7 cellular contexts compared by ENCODE assay signal in the genomic region with DNA sequence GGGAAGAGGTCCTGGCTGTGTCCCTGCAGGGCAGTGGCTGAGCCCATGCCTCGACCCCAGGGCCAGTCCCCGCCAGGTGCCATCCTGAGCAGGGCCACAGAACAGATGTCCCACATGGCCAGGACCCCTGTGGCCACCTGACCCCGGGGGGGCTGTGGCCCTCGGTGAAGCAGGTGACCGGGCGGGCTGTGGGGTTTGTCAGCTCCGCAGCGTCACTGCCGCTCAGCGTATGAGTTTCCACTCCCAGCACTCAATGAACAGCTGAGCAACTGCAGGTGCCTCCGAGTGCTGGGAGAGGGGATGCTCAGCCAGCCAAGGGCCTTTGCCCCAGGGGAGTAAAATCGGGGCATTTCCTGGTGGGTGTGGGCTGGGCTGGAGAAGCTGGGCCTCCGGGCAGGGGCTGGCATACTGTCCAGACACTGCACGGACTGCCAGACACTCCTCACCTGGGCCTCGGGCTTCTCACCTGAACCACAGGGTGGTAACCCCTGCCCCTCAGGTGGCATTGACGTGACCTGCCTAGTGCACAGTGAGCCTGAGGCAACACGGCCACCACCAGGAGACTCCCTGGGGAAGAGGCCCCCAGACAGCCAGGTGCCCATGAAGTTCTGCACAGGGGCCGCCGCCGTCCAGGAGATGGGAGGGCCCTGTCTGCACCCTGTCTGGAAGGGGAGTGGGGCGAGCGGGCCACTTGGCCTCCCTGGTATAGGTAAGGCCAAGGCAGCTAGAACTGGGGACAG. TPM values are rescaled to one million over a fixed set of nuclear protein-coding genes. Genes with fewer than 3 reads are reported as not detected.
A peak's percentile ranks its signal among the peaks of the same experiment; 100 is the strongest.
DNase-seq lines count a peak whose midpoint lies in the region; ATAC-seq and TF ChIP-seq lines count a peak whose summit lies in the region.
"Not testable (repeated sequence)": the region's sequence is repeated elsewhere in the genome, so short reads cannot be mapped to it uniquely, and the experiment has no call there.

No MANE protein-coding gene starts in this region.

- POLR2A ChIA-PET in activated naive CD8-positive, alpha-beta T cell treated with anti-CD3 and anti-CD28 coated beads, Interleukin-2, amount 10 ng/mL, durations not matched to agents 7 days and 5 days (lab: Charles Lee), result not testable (repeated sequence)

- not testable (repeated sequence) for H3K27ac ChIP-seq in H9 (ENCODE audit: insufficient read length, low read depth, low read length); left lung

- not testable (repeated sequence) for H3K79me1 ChIP-seq in H9 (ENCODE audit: insufficient read depth, low read depth, low read length, poor library complexity, severe bottlenecking)

- H3K4me1 ChIP-seq in H9 (ENCODE audit: insufficient read depth, low read length), result not testable (repeated sequence)
- H3K4me1 ChIP-seq in left lung, result peaks cover 0 to 11% of the 10 kb centered on the region in 2 donors

- not testable (repeated sequence) for H3K9ac ChIP-seq in H9 (ENCODE audit: extremely low read depth, insufficient read length, low read length)

- not testable (repeated sequence) for H3T11ph ChIP-seq in H9 (ENCODE audit: low read length)

- H3K56ac ChIP-seq in H9 (ENCODE audit: insufficient read length, low read depth, low read length), result not testable (repeated sequence)

- not testable (repeated sequence) for H3K14ac ChIP-seq in H9 (ENCODE audit: insufficient read depth, low read length)

- ATAC-seq in activated naive CD8-positive, alpha-beta T cell treated with anti-CD3 and anti-CD28 coated beads, Interleukin-2, amount 10 ng/mL, durations not matched to agents 7 days and 5 days (ENCODE audit: low read depth); left lung: not testable (repeated sequence)

- H2AFZ ChIP-seq in H9 (ENCODE audit: low read length), result not testable (repeated sequence)

- not testable (repeated sequence) for H3K23ac ChIP-seq in H9 (ENCODE audit: insufficient read length, low read depth, low read length)

- H4K8ac ChIP-seq in H9 (replicated peaks; ENCODE audit: insufficient read length, low read depth, low read length), result not testable (repeated sequence)

- H2AK5ac ChIP-seq in H9 (ENCODE audit: insufficient read length, low read length), result not testable (repeated sequence)

- not testable (repeated sequence) for H2BK120ac ChIP-seq in H9 (ENCODE audit: low read depth, low read length, poor library complexity, severe bottlenecking)

- not testable (repeated sequence) for H3K9me3 Mint-ChIP-seq in H9; activated naive CD8-positive, alpha-beta T cell treated with anti-CD3 and anti-CD28 coated beads, Interleukin-2, amount 10 ng/mL, durations not matched to agents 7 days and 5 days; type B pancreatic cell

- H3K4me3 ChIP-seq in left lung, result not testable (repeated sequence)

- not testable (repeated sequence) for H3K4me3 Mint-ChIP-seq in H9; activated naive CD8-positive, alpha-beta T cell treated with anti-CD3 and anti-CD28 coated beads, Interleukin-2, amount 10 ng/mL, durations not matched to agents 7 days and 5 days; type B pancreatic cell

- not testable (repeated sequence) for H3K18ac ChIP-seq in H9 (ENCODE audit: insufficient read length, low read depth, low read length)

- H3K4me2 ChIP-seq in H9 (ENCODE audit: insufficient read depth, insufficient read length, low read length), result not testable (repeated sequence)

- H2BK20ac ChIP-seq in H9 (ENCODE audit: low read depth, low read length, poor library complexity, severe bottlenecking), result not testable (repeated sequence)

- not testable (repeated sequence) for H3K27ac Mint-ChIP-seq in H9; activated naive CD8-positive, alpha-beta T cell treated with anti-CD3 and anti-CD28 coated beads, Interleukin-2, amount 10 ng/mL, durations not matched to agents 7 days and 5 days; type B pancreatic cell

- not testable (repeated sequence) for H4K5ac ChIP-seq in H9 (ENCODE audit: insufficient read length, low read depth, low read length)

- no CpG with 5 or more reads among the region's 22 CpGs for WGBS in H9 (ENCODE audit: extremely low coverage, insufficient read length, low lambda C conversion rate)

- peaks cover 32 to 59% (median 44%) of the 10 kb centered on the region in 3 experiments for H3K36me3 Mint-ChIP-seq in H9 (ENCODE audit: insufficient read depth in 1 of 3, low read depth in 3 of 3)
- H3K36me3 Mint-ChIP-seq in activated naive CD8-positive, alpha-beta T cell treated with anti-CD3 and anti-CD28 coated beads, Interleukin-2, amount 10 ng/mL, durations not matched to agents 7 days and 5 days; type B pancreatic cell: not testable (repeated sequence)

- H2BK15ac ChIP-seq in H9 (ENCODE audit: low read depth, low read length), result not testable (repeated sequence)

- H3K79me2 ChIP-seq in H9 (ENCODE audit: insufficient read depth, low read length), result not testable (repeated sequence)

- H3K23me2 ChIP-seq in H9 (ENCODE audit: insufficient read length, low read depth, low read length, poor library complexity, severe bottlenecking), result not testable (repeated sequence)

- not testable (repeated sequence) for H4K20me1 ChIP-seq in H9 (ENCODE audit: control insufficient read depth, insufficient read depth, insufficient read length)

- H3K4ac ChIP-seq in H9 (ENCODE audit: low read depth, low read length), result not testable (repeated sequence)

- intact Hi-C loops in cardiac septum (cut with DNase I); left lung (cut with DNase I); posterior vena cava (cut with DNase I): not testable (repeated sequence)

- H3K27me3 ChIP-seq in H9 (ENCODE audit: insufficient read depth, low read length); left lung: not testable (repeated sequence)

- H4K91ac ChIP-seq in H9 (ENCODE audit: insufficient read length, low read depth, low read length), result not testable (repeated sequence)

- DNase-seq in H9, result peak; percentile 15
- DNase-seq in activated CD4-positive, alpha-beta T cell treated with anti-CD3 and anti-CD28 coated beads for 48 hours, result peak; percentile 1
- DNase-seq in activated naive CD8-positive, alpha-beta T cell treated with anti-CD3 and anti-CD28 coated beads, Interleukin-2, amount 10 ng/mL, durations not matched to agents 7 days and 5 days, result peak; percentile 21
- peak; percentile 27 for DNase-seq in cardiac septum (ENCODE audit: low spot score)
- DNase-seq in left lung, result peak; percentile 24 to 51
- peak; percentile 67 for DNase-seq in posterior vena cava (ENCODE audit: low spot score)
- peak; percentile 66 for DNase-seq in type B pancreatic cell (ENCODE audit: extremely low spot score, unreplicated experiment)

- H3K4me1 Mint-ChIP-seq in H9; activated naive CD8-positive, alpha-beta T cell treated with anti-CD3 and anti-CD28 coated beads, Interleukin-2, amount 10 ng/mL, durations not matched to agents 7 days and 5 days; type B pancreatic cell (ENCODE audit: unreplicated experiment): not testable (repeated sequence)

- not testable (repeated sequence) for H3K27me3 Mint-ChIP-seq in H9 (ENCODE audit: low read depth); activated naive CD8-positive, alpha-beta T cell treated with anti-CD3 and anti-CD28 coated beads, Interleukin-2, amount 10 ng/mL, durations not matched to agents 7 days and 5 days; type B pancreatic cell

- H2BK12ac ChIP-seq in H9 (ENCODE audit: insufficient read length, low read depth, low read length), result not testable (repeated sequence)

- H3K9me3 ChIP-seq in H9 (ENCODE audit: control insufficient read depth, low read depth, low read length); left lung: not testable (repeated sequence)

- peaks cover 0 to 83% of the 10 kb centered on the region in 2 donors for H3K36me3 ChIP-seq in left lung

- H2BK5ac ChIP-seq in H9 (ENCODE audit: insufficient read length, low read length), result not testable (repeated sequence)

- not testable (repeated sequence) for TF ChIP-seq CTCF in H9 (conservative IDR thresholded peaks at IDR 0.05); left lung (IDR thresholded peaks at IDR 0.05); type B pancreatic cell (conservative IDR thresholded peaks at IDR 0.05)

RNA-seq across cellular contexts. Expression of a gene that starts 37.3 kb away (rescaled TPM):
- total RNA-seq in H9 (2021), result 53.0 and 54.4 TPM in 2 replicates
- 10 to 100 TPM; 27.2 to 28.5 TPM for total RNA-seq in activated naive CD8-positive, alpha-beta T cell treated with anti-CD3 and anti-CD28 coated beads, Interleukin-2, amount 10 ng/mL, durations not matched to agents 7 days and 5 days
- 8.6 TPM for total RNA-seq in cardiac septum
- total RNA-seq in left lung, result 10 to 100 TPM; 14.6 to 30.7 TPM
- total RNA-seq in posterior vena cava, result 10 to 100 TPM; 12.1 to 13.4 TPM
- 19.1 and 25.6 TPM in 2 replicates for total RNA-seq in type B pancreatic cell (ENCODE audit: low replicate concordance)

RNA-seq across cellular contexts. Expression of a gene that starts 51.0 kb away (rescaled TPM):
- total RNA-seq in H9 (2021) (32.6 and 35.6 TPM in 2 replicates), cardiac septum (46.7 TPM), left lung (10 to 100 TPM; 36.6 to 37.9 TPM), posterior vena cava (10 to 100 TPM; 26.1 to 39.0 TPM), type B pancreatic cell (ENCODE audit: low replicate concordance) (38.6 and 43.3 TPM in 2 replicates)
- total RNA-seq in activated naive CD8-positive, alpha-beta T cell treated with anti-CD3 and anti-CD28 coated beads, Interleukin-2, amount 10 ng/mL, durations not matched to agents 7 days and 5 days, result 10 to 100 TPM; 27.1 to 30.5 TPM

Comparison
In these comparisons a context has a peak if more than half of its experiments do, and no peak if none do; other contexts are left out.
1. DNase-seq: peak in every context shown above with its lines; median percentile 67 in posterior vena cava; 66 in type B pancreatic cell; 38 in left lung; 27 in cardiac septum; 21 in activated naive CD8-positive, alpha-beta T cell treated with anti-CD3 and anti-CD28 coated beads, Interleukin-2, amount 10 ng/mL, durations not matched to agents 7 days and 5 days; 15 in H9; 1 in activated CD4-positive, alpha-beta T cell treated with anti-CD3 and anti-CD28 coated beads for 48 hours.